Comparison of ENCODE assay signal across 9 cellular contexts in genomic region chr12:120713861-120714482, GRCh38. TPM values are rescaled to one million over a fixed set of nuclear protein-coding genes. Genes with fewer than 3 reads are reported as not detected.
DNase-seq lines count a peak whose midpoint lies in the region; ATAC-seq, FAIRE-seq and TF ChIP-seq lines count a peak whose summit lies in the region.
"Had no signal": no experiment of that assay in that cellular context is flagged by ENCODE, and none has a peak within 500 bp of the region (broad histone marks: within the 10 kb centered on the region; RNA-seq: fewer than 3 reads in every experiment).

No MANE protein-coding gene starts in this region.

- TF ChIP-seq CTCF in GM10266 (IDR thresholded peaks at IDR 0.05; ENCODE audit: control insufficient read depth, insufficient read depth, low read depth, missing control alignments) (peak; percentile 72), pancreas (IDR thresholded peaks at IDR 0.05) (peak; percentile 70 to 82 (median 78)), upper lobe of left lung (IDR thresholded peaks at IDR 0.05) (peak; percentile 68 to 84 (median 76))

- H3K27ac ChIP-seq in pancreas (no peak overlapping the region), upper lobe of left lung (peak overlapping the region in 1 of 4 donors; percentile 10)

- H3K36me3 ChIP-seq in pancreas (peaks cover 0 to 16% (median 15%) of the 10 kb centered on the region in 3 donors), upper lobe of left lung (peaks cover 0 to 54% (median 43%) of the 10 kb centered on the region in 4 donors)

- no peak for TF ChIP-seq EP300 in upper lobe of left lung (IDR thresholded peaks at IDR 0.05)

- intact Hi-C loops in pancreas (cut with DNase I): loop anchor here in 2 of 3 donors (5.0 to 10.0 kb wide), 3 partner anchors 67 to 132 kb away; partner anchors contain the start of genes CABP1 (in 1 of the 2) and POP5 (in 1 of the 2)

- ATAC-seq in pancreas (peak; percentile 33 to 79 (median 70)), upper lobe of left lung (ENCODE audit: low FRiP score in 2 of 2) (peak; percentile 78 to 80), GM19351 (IDR thresholded peaks at IDR 0.05; ENCODE audit: unreplicated experiment) (no peak)

- peaks cover under 1 to 5% (median 3%) of the 10 kb centered on the region in 3 donors for H3K4me1 ChIP-seq in pancreas
- peaks cover 16 to 29% (median 25%) of the 10 kb centered on the region in 4 donors for H3K4me1 ChIP-seq in upper lobe of left lung

- FAIRE-seq in pancreas (lab: Jason Lieb, UNC): no peak
- FAIRE-seq: islet of Langerhans had no signal

- TF ChIP-seq POLR2A in upper lobe of left lung (IDR thresholded peaks at IDR 0.05): no peak

- DNase-seq in GM10266 (ENCODE audit: extremely low spot score) (peak; percentile 86), MV-4-11 (lab: John Stamatoyannopoulos, UW) (peak; percentile 83), SIG-M5 treated with dmso at 0.1 percent for 504 hours (lab: John Stamatoyannopoulos, UW; ENCODE audit: unreplicated experiment) (peak; percentile 90), foreskin melanocyte (peak; percentile 73), pancreas (peak in 3 of 6 donors; percentile 63 to 78 (median 76)), upper lobe of left lung (peak in 1 of 2 donors; percentile 81)
- peak; percentile 40 for DNase-seq in activated T-helper 9 cell treated with anti-CD3 and anti-CD28 coated beads, Interleukin-2, amount 50 U/mL, for 16 hours (ENCODE audit: low read depth)

- no peak overlapping the region for H3K4me3 ChIP-seq in pancreas
- no peak overlapping the region for H3K4me3 ChIP-seq in upper lobe of left lung

- WGBS in pancreas, 2 donors: 12 to 14% methylated on average over 4 of the region's 4 CpGs
- 18 to 21% methylated on average over 4 of the region's 4 CpGs for WGBS in upper lobe of left lung, 2 donors

- H3K27me3 ChIP-seq in pancreas (no peaks in the 10 kb centered on the region), upper lobe of left lung (no peaks in the 10 kb centered on the region)

- H3K9me3 ChIP-seq in pancreas (no peaks in the 10 kb centered on the region), upper lobe of left lung (no peaks in the 10 kb centered on the region)

RNA-seq across cellular contexts. Expression of gene UNC119B, which starts 3.7 kb away (rescaled TPM):
- total RNA-seq in pancreas (10 to 100 TPM; 11.8 to 18.9 (median 15.3) TPM), upper lobe of left lung (10 to 100 TPM; 18.8 to 28.7 (median 22.8) TPM)
- polyA plus RNA-seq in pancreas: 10 to 100 TPM in 1 of 2 donors, 1 to 10 TPM in 1; 6.6 to 14.4 TPM

RNA-seq across cellular contexts. Expression of gene ACADS, which starts 11.7 kb away (rescaled TPM):
- 10 to 100 TPM; 15.2 to 22.8 (median 18.6) TPM for total RNA-seq in pancreas
- 10 to 100 TPM; 50.9 to 59.2 TPM for polyA plus RNA-seq in pancreas
- 10 to 100 TPM; 24.1 to 43.1 (median 32.9) TPM for total RNA-seq in upper lobe of left lung

RNA-seq across cellular contexts. Expression of gene MLEC, which starts 27.0 kb away (rescaled TPM):
- 100 to 1,000 TPM in 3 of 6 donors, 10 to 100 TPM in 3; 66.8 to 124 (median 100) TPM for total RNA-seq in pancreas
- 10 to 100 TPM; 25.8 to 33.6 TPM for polyA plus RNA-seq in pancreas
- 100 to 1,000 TPM in 2 of 6 donors, 10 to 100 TPM in 4; 29.3 to 125 (median 71.2) TPM for total RNA-seq in upper lobe of left lung
